20 cellular contexts compared by ENCODE assay signal in genomic region chr19:397941-398706, GRCh38. TPM values are rescaled to one million over a fixed set of nuclear protein-coding genes. Genes with fewer than 3 reads are reported as not detected.
"Had no signal": no experiment of that assay in that cellular context is flagged by ENCODE, and none has a peak within 500 bp of the region (broad histone marks: within the 10 kb centered on the region; RNA-seq: fewer than 3 reads in every experiment).

No MANE protein-coding gene starts in this region.

- H3K4me1 ChIP-seq: colonic mucosa, heart left ventricle had no signal

- H3K27ac ChIP-seq: brain microvascular endothelial cell, colonic mucosa, gastroesophageal sphincter, heart left ventricle, vagina had no signal

- H3K4me3 ChIP-seq: colonic mucosa, gastroesophageal sphincter, heart left ventricle, lung, vagina had no signal

- H3K9me3 ChIP-seq: colonic mucosa, gastroesophageal sphincter, heart left ventricle, vagina had no signal

- H3K36me3 ChIP-seq: brain microvascular endothelial cell, colonic mucosa, gastroesophageal sphincter, heart left ventricle, vagina had no signal

- H3K36me3 Mint-ChIP-seq: activated naive CD4-positive, alpha-beta T cell treated with anti-CD3 and anti-CD28 coated beads, Interleukin-2, amount 50 U/mL, for 24 hours; naive thymus-derived CD8-positive, alpha-beta T cell had no signal

- DNase-seq: activated T-cell treated with anti-CD3 and anti-CD28 coated beads, Interleukin-2, amount 50 U/mL, for 4 hours; brain microvascular endothelial cell; colonic mucosa; endodermal cell; retina; stimulated activated CD4-positive, alpha-beta T cell treated with anti-CD3 and anti-CD28 coated beads, Interleukin-2, amount 100 ng/mL, for 48 hours; stimulated activated CD8-positive, alpha-beta memory T cell treated with anti-CD3 and anti-CD28 coated beads, Interleukin-4, amount 100 ng/mL, for 48 hours; stimulated activated naive B cell treated with anti-CD40 and anti-IgM and Interleukin-4, amounts not matched to agents 10 μg/mL and 1 μg/mL and 100 μg/mL, for 72 hours; T-helper 9 cell; trophoblast cell had no signal

- H3K4me3 Mint-ChIP-seq: activated naive CD4-positive, alpha-beta T cell treated with anti-CD3 and anti-CD28 coated beads, Interleukin-2, amount 50 U/mL, for 24 hours; activated T-cell treated with anti-CD3 and anti-CD28 coated beads, Interleukin-2, amount 50 U/mL, for 4 hours; central memory CD8-positive, alpha-beta T cell; endodermal cell; naive thymus-derived CD8-positive, alpha-beta T cell; stimulated activated naive B cell treated with anti-CD40 and anti-IgM and Interleukin-4, amounts not matched to agents 10 μg/mL and 1 μg/mL and 100 μg/mL, for 72 hours had no signal

- H3K9me3 Mint-ChIP-seq: activated naive CD4-positive, alpha-beta T cell treated with anti-CD3 and anti-CD28 coated beads, Interleukin-2, amount 50 U/mL, for 24 hours had no signal

- H3K4me1 Mint-ChIP-seq: endodermal cell had no signal

- H3K27me3 ChIP-seq: brain microvascular endothelial cell, vagina had no signal

- ATAC-seq: activated T-cell treated with anti-CD3 and anti-CD28 coated beads, Interleukin-2, amount 50 U/mL, for 4 hours; gastroesophageal sphincter; heart left ventricle; left colon; naive thymus-derived CD8-positive, alpha-beta T cell; stimulated activated naive B cell treated with anti-CD40 and anti-IgM and Interleukin-4, amounts not matched to agents 10 μg/mL and 1 μg/mL and 100 μg/mL, for 72 hours had no signal

- H3K27ac Mint-ChIP-seq: activated naive CD4-positive, alpha-beta T cell treated with anti-CD3 and anti-CD28 coated beads, Interleukin-2, amount 50 U/mL, for 24 hours; endodermal cell; stimulated activated naive B cell treated with anti-CD40 and anti-IgM and Interleukin-4, amounts not matched to agents 10 μg/mL and 1 μg/mL and 100 μg/mL, for 72 hours had no signal

RNA-seq across cellular contexts. Expression of gene C2CD4C, which starts 10.8 kb away (rescaled TPM):
- total RNA-seq: naive thymus-derived CD8-positive, alpha-beta T cell; T-helper 1 cell treated with Interleukin-12 subunit alpha and Interleukin-12 subunit beta and Interleukin-4 antibody, amounts not matched to agents 30 ng/mL and 1 ng/mL, for 36 hours had no signal
- polyA plus RNA-seq: aorta; naive thymus-derived CD8-positive, alpha-beta T cell had no signal
